In genomic region chr1:228804173-228804572, GRCh38 we compare ENCODE assay signal across 20 cellular contexts.
DNase-seq lines count a peak whose midpoint lies in the region; ATAC-seq and TF ChIP-seq lines count a peak whose summit lies in the region.
"Had no signal": no experiment of that assay in that cellular context is flagged by ENCODE, and none has a peak within 500 bp of the region (broad histone marks: within the 10 kb centered on the region; RNA-seq: fewer than 3 reads in every experiment).

No MANE protein-coding gene starts in this region.

- no peaks in the 10 kb centered on the region for H3K27me3 ChIP-seq in effector memory CD4-positive, alpha-beta T cell (replicated peaks; ENCODE audit: control insufficient read depth, insufficient read depth, low read length, poor library complexity, severe bottlenecking)

- peaks cover 18 to 26% of the 10 kb centered on the region in 2 donors for H3K4me1 Mint-ChIP-seq in natural killer cell treated with Interleukin-12 subunit alpha and Interleukin-12 subunit beta and Interleukin-15 and Interleukin-18, amount 100 ng/mL, for 72 hours (ENCODE audit: low read depth in 2 of 2)
- H3K4me1 Mint-ChIP-seq in natural killer cell = peaks cover 10 to 11% of the 10 kb centered on the region in 2 donors
- H3K4me1 Mint-ChIP-seq in activated T-helper 1 cell treated with anti-CD3 and anti-CD28 coated beads, Interleukin-12 subunit alpha, Interleukin-12 subunit beta, Interleukin-2, Interleukin-4 antibody, amounts not matched to agents 30 ng/mL and 10 ng/mL and 1 ng/mL, durations not matched to agents 14 hours and 24 hours and 36 hours (ENCODE audit: low read depth) = peaks cover 72% of the 10 kb centered on the region
- H3K4me1 Mint-ChIP-seq in mesothelial cell of epicardium = peaks cover 35% of the 10 kb centered on the region

- TF ChIP-seq CTCF in natural killer cell (IDR thresholded peaks at IDR 0.05) (no peak), mesothelial cell of epicardium (IDR thresholded peaks at IDR 0.05; ENCODE audit: unreplicated experiment) (no peak)

- no peak for ATAC-seq in natural killer cell treated with Interleukin-12 subunit alpha and Interleukin-12 subunit beta and Interleukin-15 and Interleukin-18, amount 100 ng/mL, for 72 hours
- ATAC-seq in natural killer cell = no peak

- peaks cover 2% of the 10 kb centered on the region for H3K9me3 Mint-ChIP-seq in natural killer cell treated with Interleukin-12 subunit alpha and Interleukin-12 subunit beta and Interleukin-15 and Interleukin-18, amount 100 ng/mL, for 72 hours
- no peaks in the 10 kb centered on the region for H3K9me3 Mint-ChIP-seq in natural killer cell
- H3K9me3 Mint-ChIP-seq in activated T-helper 1 cell treated with anti-CD3 and anti-CD28 coated beads, Interleukin-12 subunit alpha, Interleukin-12 subunit beta, Interleukin-2, Interleukin-4 antibody, amounts not matched to agents 30 ng/mL and 10 ng/mL and 1 ng/mL, durations not matched to agents 14 hours and 24 hours and 36 hours = no peaks in the 10 kb centered on the region
- H3K9me3 Mint-ChIP-seq in mesothelial cell of epicardium = peaks cover 3% of the 10 kb centered on the region

- H3K27ac ChIP-seq in effector memory CD4-positive, alpha-beta T cell (ENCODE audit: insufficient read depth, low read length, poor library complexity, severe bottlenecking) = no peak overlapping the region
- H3K27ac ChIP-seq: C4-2B, RWPE1, SK-N-MC had no signal

- peak overlapping the region; percentile 19 to 56 for H3K27ac Mint-ChIP-seq in natural killer cell treated with Interleukin-12 subunit alpha and Interleukin-12 subunit beta and Interleukin-15 and Interleukin-18, amount 100 ng/mL, for 72 hours
- H3K27ac Mint-ChIP-seq in natural killer cell (no peak overlapping the region), mesothelial cell of epicardium (peak overlapping the region; percentile 47)
- peak overlapping the region; percentile 85 for H3K27ac Mint-ChIP-seq in activated T-helper 1 cell treated with anti-CD3 and anti-CD28 coated beads, Interleukin-12 subunit alpha, Interleukin-12 subunit beta, Interleukin-2, Interleukin-4 antibody, amounts not matched to agents 30 ng/mL and 10 ng/mL and 1 ng/mL, durations not matched to agents 14 hours and 24 hours and 36 hours
- H3K27ac Mint-ChIP-seq: HFFc6 had no signal

- peaks cover 10% of the 10 kb centered on the region for H3K36me3 Mint-ChIP-seq in natural killer cell treated with Interleukin-12 subunit alpha and Interleukin-12 subunit beta and Interleukin-15 and Interleukin-18, amount 100 ng/mL, for 72 hours
- H3K36me3 Mint-ChIP-seq in natural killer cell = no peaks in the 10 kb centered on the region
- peaks cover 3% of the 10 kb centered on the region for H3K36me3 Mint-ChIP-seq in activated T-helper 1 cell treated with anti-CD3 and anti-CD28 coated beads, Interleukin-12 subunit alpha, Interleukin-12 subunit beta, Interleukin-2, Interleukin-4 antibody, amounts not matched to agents 30 ng/mL and 10 ng/mL and 1 ng/mL, durations not matched to agents 14 hours and 24 hours and 36 hours (ENCODE audit: low read depth)
- no peaks in the 10 kb centered on the region for H3K36me3 Mint-ChIP-seq in mesothelial cell of epicardium

- peaks cover 6 to 14% of the 10 kb centered on the region in 2 donors for H3K27me3 Mint-ChIP-seq in natural killer cell treated with Interleukin-12 subunit alpha and Interleukin-12 subunit beta and Interleukin-15 and Interleukin-18, amount 100 ng/mL, for 72 hours
- H3K27me3 Mint-ChIP-seq in natural killer cell (ENCODE audit: low read depth in 2 of 2) (peaks cover 4 to 7% of the 10 kb centered on the region in 2 donors), mesothelial cell of epicardium (ENCODE audit: low read depth) (no peaks in the 10 kb centered on the region)
- no peaks in the 10 kb centered on the region for H3K27me3 Mint-ChIP-seq in activated T-helper 1 cell treated with anti-CD3 and anti-CD28 coated beads, Interleukin-12 subunit alpha, Interleukin-12 subunit beta, Interleukin-2, Interleukin-4 antibody, amounts not matched to agents 30 ng/mL and 10 ng/mL and 1 ng/mL, durations not matched to agents 14 hours and 24 hours and 36 hours (ENCODE audit: insufficient read depth)

- peaks cover 5% of the 10 kb centered on the region for H3K4me1 ChIP-seq in effector memory CD4-positive, alpha-beta T cell (ENCODE audit: control insufficient read depth, insufficient read depth, low read length, poor library complexity, severe bottlenecking)

- DNase-seq in natural killer cell treated with Interleukin-12 subunit alpha and Interleukin-12 subunit beta and Interleukin-15 and Interleukin-18, amount 100 ng/mL, for 72 hours (ENCODE audit: low spot score) = no peak
- DNase-seq in natural killer cell (no peak), mesothelial cell of epicardium (ENCODE audit: low spot score in 2 of 2, unreplicated experiment in 2 of 2) (no peak), NCI-H748 (lab: John Stamatoyannopoulos, UW; ENCODE audit: unreplicated experiment) (no peak), NCI-H146 treated with DMSO at 0.1 percent for 48 hours (lab: John Stamatoyannopoulos, UW; ENCODE audit: unreplicated experiment) (no peak)
- DNase-seq in activated T-helper 1 cell treated with anti-CD3 and anti-CD28 coated beads, Interleukin-12 subunit alpha, Interleukin-12 subunit beta, Interleukin-2, Interleukin-4 antibody, amounts not matched to agents 30 ng/mL and 10 ng/mL and 1 ng/mL, durations not matched to agents 14 hours and 24 hours and 36 hours (ENCODE audit: low spot score) = no peak
- no peak for DNase-seq in effector memory CD4-positive, alpha-beta T cell
- DNase-seq: effector CD4-positive, alpha-beta T cell; erythroblast; heart left ventricle; HFFc6; left cardiac atrium; mammary epithelial cell; NCI-H1105; NCI-H345; NCI-H82; substantia nigra had no signal

- no peak overlapping the region for H3K4me3 ChIP-seq in effector memory CD4-positive, alpha-beta T cell (ENCODE audit: insufficient read depth, low read depth, low read length, poor library complexity, severe bottlenecking)
- H3K4me3 ChIP-seq: heart left ventricle, SK-N-MC had no signal

- no peak overlapping the region for H3K4me3 Mint-ChIP-seq in natural killer cell treated with Interleukin-12 subunit alpha and Interleukin-12 subunit beta and Interleukin-15 and Interleukin-18, amount 100 ng/mL, for 72 hours
- H3K4me3 Mint-ChIP-seq in natural killer cell (no peak overlapping the region), mesothelial cell of epicardium (no peak overlapping the region)
- no peak overlapping the region for H3K4me3 Mint-ChIP-seq in activated T-helper 1 cell treated with anti-CD3 and anti-CD28 coated beads, Interleukin-12 subunit alpha, Interleukin-12 subunit beta, Interleukin-2, Interleukin-4 antibody, amounts not matched to agents 30 ng/mL and 10 ng/mL and 1 ng/mL, durations not matched to agents 14 hours and 24 hours and 36 hours
- H3K4me3 Mint-ChIP-seq: HFFc6 had no signal

- intact Hi-C loops in natural killer cell (cut with micrococcal nuclease) = no loop called here
- intact Hi-C loops in activated T-helper 1 cell treated with anti-CD3 and anti-CD28 coated beads, Interleukin-12 subunit alpha, Interleukin-12 subunit beta, Interleukin-2, Interleukin-4 antibody, amounts not matched to agents 30 ng/mL and 10 ng/mL and 1 ng/mL, durations not matched to agents 14 hours and 24 hours and 36 hours (cut with micrococcal nuclease) = loop anchor here (2.0 kb wide), 1 partner anchor 69 kb away; the partner anchor contains the start of gene RHOU

- H3K36me3 ChIP-seq in effector memory CD4-positive, alpha-beta T cell (ENCODE audit: control insufficient read depth, insufficient read depth, low read length) = no peaks in the 10 kb centered on the region
- H3K36me3 ChIP-seq: heart left ventricle had no signal

- no peaks in the 10 kb centered on the region for H3K9me3 ChIP-seq in effector memory CD4-positive, alpha-beta T cell (ENCODE audit: control insufficient read depth, low read length)
- H3K9me3 ChIP-seq: heart left ventricle had no signal

Comparison
In these comparisons a context has a peak if more than half of its experiments do, and no peak if none do; other contexts are left out.
1. H3K27ac Mint-ChIP-seq: peak in natural killer cell treated with Interleukin-12 subunit alpha and Interleukin-12 subunit beta and Interleukin-15 and Interleukin-18, amount 100 ng/mL, for 72 hours (2 of 2), activated T-helper 1 cell treated with anti-CD3 and anti-CD28 coated beads, Interleukin-12 subunit alpha, Interleukin-12 subunit beta, Interleukin-2, Interleukin-4 antibody, amounts not matched to agents 30 ng/mL and 10 ng/mL and 1 ng/mL, durations not matched to agents 14 hours and 24 hours and 36 hours (single experiment) and mesothelial cell of epicardium (single experiment); none in natural killer cell (0 of 2).